In genomic region chr6:113829702-113830058, GRCh38 we compare ENCODE assay signal across 18 cellular contexts. TPM values are rescaled to one million over a fixed set of nuclear protein-coding genes. Genes with fewer than 3 reads are reported as not detected.
DNase-seq lines count a peak whose midpoint lies in the region; TF ChIP-seq lines count a peak whose summit lies in the region.
"Had no signal": no experiment of that assay in that cellular context is flagged by ENCODE, and none has a peak within 500 bp of the region (broad histone marks: within the 10 kb centered on the region; RNA-seq: fewer than 3 reads in every experiment).

No MANE protein-coding gene starts in this region.

- DNase-seq in GM04503 (ENCODE audit: low read depth) = peak; percentile 75
- peak; percentile 68 for DNase-seq in amniotic epithelial cell (ENCODE audit: low read depth)
- peak; percentile 38 for DNase-seq in fibroblast of villous mesenchyme (ENCODE audit: low read depth)
- DNase-seq in osteocyte (ENCODE audit: extremely low spot score, unreplicated experiment) = no peak
- no peak for DNase-seq in substantia nigra (lab: John Stamatoyannopoulos, UW)
- DNase-seq in dermis blood vessel endothelial cell = no peak
- DNase-seq in amniotic stem cell (lab: John Stamatoyannopoulos, UW) = no peak
- DNase-seq in CD14-positive monocyte (ENCODE audit: low spot score) = no peak
- DNase-seq: effector memory CD8-positive, alpha-beta T cell; NCI-H1930; NCI-H524 treated with DMSO at 0.1 percent for 48 hours; stimulated activated CD4-positive, alpha-beta T cell treated with anti-CD3 and anti-CD28 coated beads, Interleukin-4, amount 100 ng/mL, for 1 hour; T1000 had no signal

- TF ChIP-seq CTCF in fibroblast of villous mesenchyme (IDR thresholded peaks at IDR 0.05; ENCODE audit: insufficient read depth, low read depth, low read length) (no peak), osteocyte (IDR thresholded peaks at IDR 0.05) (no peak), CD14-positive monocyte (IDR thresholded peaks at IDR 0.05) (no peak)

- peak overlapping the region; percentile 8 for H3K27ac Mint-ChIP-seq in osteocyte (ENCODE audit: unreplicated experiment)
- no peak overlapping the region for H3K27ac Mint-ChIP-seq in CD14-positive monocyte
- H3K27ac Mint-ChIP-seq: effector memory CD8-positive, alpha-beta T cell; memory B cell had no signal

- no peak overlapping the region for H3K27ac ChIP-seq in substantia nigra (ENCODE audit: low read depth, low read length, poor library complexity, severe bottlenecking)
- H3K27ac ChIP-seq: BLaER1, neutrophil, thoracic aorta had no signal

- H3K36me3 Mint-ChIP-seq in osteocyte (ENCODE audit: unreplicated experiment) (no peaks in the 10 kb centered on the region), CD14-positive monocyte (no peaks in the 10 kb centered on the region)
- H3K36me3 Mint-ChIP-seq: memory B cell had no signal

- H3K4me1 Mint-ChIP-seq in osteocyte (ENCODE audit: unreplicated experiment) = peaks cover 12% of the 10 kb centered on the region
- peaks cover 18% of the 10 kb centered on the region for H3K4me1 Mint-ChIP-seq in CD14-positive monocyte

- H3K27me3 Mint-ChIP-seq in osteocyte (ENCODE audit: unreplicated experiment) = no peaks in the 10 kb centered on the region
- H3K27me3 Mint-ChIP-seq in CD14-positive monocyte (ENCODE audit: low read depth in 3 of 3) = peaks cover 0 to 2% (median 0%) of the 10 kb centered on the region in 3 donors
- H3K27me3 Mint-ChIP-seq: memory B cell had no signal

- no peaks in the 10 kb centered on the region for H3K9me3 Mint-ChIP-seq in osteocyte (ENCODE audit: unreplicated experiment)
- peaks cover 0 to 8% (median 2%) of the 10 kb centered on the region in 7 donors for H3K9me3 Mint-ChIP-seq in CD14-positive monocyte
- H3K9me3 Mint-ChIP-seq: effector memory CD8-positive, alpha-beta T cell; memory B cell had no signal

- intact Hi-C loops in CD14-positive monocyte (cut with micrococcal nuclease) = no loop called here

- no peak overlapping the region for H3K4me3 ChIP-seq in fibroblast of villous mesenchyme (ENCODE audit: low read depth, low read length)
- H3K4me3 ChIP-seq: BLaER1, gastrocnemius medialis, thoracic aorta had no signal

- H3K4me3 Mint-ChIP-seq in osteocyte (ENCODE audit: unreplicated experiment) (no peak overlapping the region), CD14-positive monocyte (no peak overlapping the region)
- H3K4me3 Mint-ChIP-seq: effector memory CD8-positive, alpha-beta T cell; memory B cell had no signal

RNA-seq across cellular contexts. Expression of gene MARCKS, which starts 27.5 kb away (rescaled TPM):
- total RNA-seq in fibroblast of villous mesenchyme (263 TPM in 2 replicates), osteocyte (868 and 890 TPM in 2 replicates), dermis blood vessel endothelial cell (311 and 333 TPM in 2 replicates)
- 10 to 100 TPM; 12.1 to 14.4 TPM for polyA plus RNA-seq in CD14-positive monocyte

Comparison
In these comparisons a context has a peak if more than half of its experiments do, and no peak if none do; other contexts are left out.
1. DNase-seq: peak in GM04503 (single experiment), amniotic epithelial cell (single experiment) and fibroblast of villous mesenchyme (single experiment); none in osteocyte (single experiment), substantia nigra (0 of 49), dermis blood vessel endothelial cell (single experiment), amniotic stem cell (single experiment) and CD14-positive monocyte (single experiment).